ENCODE assay signal across 32 cellular contexts in genomic region chr2:180146114-180146513, GRCh38.
"Had no signal": no experiment of that assay in that cellular context is flagged by ENCODE, and none has a peak within 500 bp of the region (broad histone marks: within the 10 kb centered on the region; RNA-seq: fewer than 3 reads in every experiment).

No MANE protein-coding gene starts in this region.

- H3K4me3 ChIP-seq: adrenal gland, body of pancreas, MG63, SJCRH30, SK-N-MC had no signal

- H3K27me3 ChIP-seq: adrenal gland, body of pancreas, MG63, SJCRH30 had no signal

- H3K4me1 ChIP-seq: adrenal gland, body of pancreas had no signal

- H3K27ac ChIP-seq: adrenal gland, body of pancreas, SJCRH30 had no signal

- H3K4me3 Mint-ChIP-seq: activated CD4-positive, alpha-beta memory T cell treated with anti-CD3 and anti-CD28 coated beads for 36 hours; activated CD4-positive, alpha-beta T cell treated with anti-CD3 and anti-CD28 coated beads for 36 hours; activated naive CD4-positive, alpha-beta T cell treated with anti-CD3 and anti-CD28 coated beads for 36 hours; activated T-cell treated with anti-CD3 and anti-CD28 coated beads, Interleukin-2, amount 50 U/mL, for 4 hours; activated T-helper 1 cell treated with anti-CD3 and anti-CD28 coated beads, Interleukin-12 subunit alpha, Interleukin-12 subunit beta, Interleukin-2, Interleukin-4 antibody, amounts not matched to agents 30 ng/mL and 10 ng/mL and 1 ng/mL, durations not matched to agents 14 hours and 24 hours and 36 hours had no signal

- ATAC-seq: activated CD4-positive, alpha-beta T cell treated with anti-CD3 and anti-CD28 coated beads for 36 hours; activated CD4-positive, CD25-positive, alpha-beta regulatory T cell treated with anti-CD3 and anti-CD28 coated beads, Interleukin-2, amount 50 U/mL, for 24 hours; activated naive CD4-positive, alpha-beta T cell treated with anti-CD3 and anti-CD28 coated beads, Interleukin-2, amount 50 U/mL, for 72 hours; activated T-cell treated with anti-CD3 and anti-CD28 coated beads, Interleukin-2, amount 50 U/mL, for 4 hours; body of pancreas; Panc1 had no signal

- H3K4me1 Mint-ChIP-seq: activated CD4-positive, alpha-beta T cell treated with anti-CD3 and anti-CD28 coated beads for 36 hours had no signal

- FAIRE-seq: astrocyte, bronchial epithelial cell had no signal

- H3K9me3 ChIP-seq: adrenal gland, body of pancreas, MG63, SJCRH30 had no signal

- H3K9me3 Mint-ChIP-seq: activated CD4-positive, alpha-beta memory T cell treated with anti-CD3 and anti-CD28 coated beads for 36 hours; activated naive CD4-positive, alpha-beta T cell treated with anti-CD3 and anti-CD28 coated beads for 36 hours; activated naive CD4-positive, alpha-beta T cell treated with anti-CD3 and anti-CD28 coated beads, Interleukin-2, amount 50 U/mL, for 72 hours; activated T-cell treated with anti-CD3 and anti-CD28 coated beads, Interleukin-2, amount 50 U/mL, for 4 hours; activated T-helper 1 cell treated with anti-CD3 and anti-CD28 coated beads, Interleukin-12 subunit alpha, Interleukin-12 subunit beta, Interleukin-2, Interleukin-4 antibody, amounts not matched to agents 30 ng/mL and 10 ng/mL and 1 ng/mL, durations not matched to agents 14 hours and 24 hours and 36 hours had no signal

- H3K36me3 ChIP-seq: adrenal gland, MG63, SJCRH30 had no signal

- H3K27ac Mint-ChIP-seq: activated CD4-positive, alpha-beta memory T cell treated with anti-CD3 and anti-CD28 coated beads for 36 hours; activated CD4-positive, alpha-beta T cell treated with anti-CD3 and anti-CD28 coated beads for 36 hours; activated naive CD4-positive, alpha-beta T cell treated with anti-CD3 and anti-CD28 coated beads for 36 hours; activated naive CD4-positive, alpha-beta T cell treated with anti-CD3 and anti-CD28 coated beads, Interleukin-2, amount 50 U/mL, for 72 hours; activated T-helper 1 cell treated with anti-CD3 and anti-CD28 coated beads, Interleukin-12 subunit alpha, Interleukin-12 subunit beta, Interleukin-2, Interleukin-4 antibody, amounts not matched to agents 30 ng/mL and 10 ng/mL and 1 ng/mL, durations not matched to agents 14 hours and 24 hours and 36 hours had no signal

- DNase-seq: activated CD4-positive, alpha-beta memory T cell treated with anti-CD3 and anti-CD28 coated beads for 36 hours; activated CD4-positive, alpha-beta T cell treated with anti-CD3 and anti-CD28 coated beads for 36 hours; activated CD4-positive, alpha-beta T cell treated with anti-CD3 and anti-CD28 coated beads, Interleukin-2, amount 50 U/mL, for 1 hour; activated CD8-positive, alpha-beta memory T cell treated with anti-CD3 and anti-CD28 coated beads, Interleukin-2, amount 50 U/mL, for 4 hours; activated gamma-delta T cell treated with Interleukin-2 at 50 U/mL for 16 hours; activated naive CD4-positive, alpha-beta T cell treated with anti-CD3 and anti-CD28 coated beads for 36 hours; activated T-cell treated with anti-CD3 and anti-CD28 coated beads for 4 hours; activated T-cell treated with anti-CD3 and anti-CD28 coated beads, Interleukin-2, amount 50 U/mL, for 4 hours; adrenal gland; body of pancreas; caudate nucleus; cerebellar nuclear complex; Kasumi-1; MG63; NCI-H1048; NCI-H1436; NCI-H1694; NCI-H1930; NCI-H2081 treated with DMSO at 0.1 percent for 48 hours; NCI-H226; NCI-H446 treated with DMSO at 0.1 percent for 48 hours; NCI-H524; SHP77; SJCRH30; T1000 had no signal

- H3K36me3 Mint-ChIP-seq: activated CD4-positive, alpha-beta memory T cell treated with anti-CD3 and anti-CD28 coated beads for 36 hours; activated naive CD4-positive, alpha-beta T cell treated with anti-CD3 and anti-CD28 coated beads, Interleukin-2, amount 50 U/mL, for 72 hours had no signal
